ENCODE assay signal across 8 cellular contexts in genomic region chr11:1486054-1486825, GRCh38. TPM values are rescaled to one million over a fixed set of nuclear protein-coding genes. Genes with fewer than 3 reads are reported as not detected.
DNase-seq lines count a peak whose midpoint lies in the region; ATAC-seq and TF ChIP-seq lines count a peak whose summit lies in the region.

Gene MOB2, minus strand, starts transcription at chr11:1486779. Its CDS starts 223 bp downstream, at chr11:1486556.

- TF ChIP-seq CTCF in esophagus muscularis mucosa (IDR thresholded peaks at IDR 0.05), result peak in 1 of 3 experiments; percentile 1
- TF ChIP-seq CTCF in MM.1S (IDR thresholded peaks at IDR 0.05; ENCODE audit: low read length), result no peak

- intact Hi-C loops in esophagus muscularis mucosa (cut with DNase I), result no loop called here

- H3K9me3 ChIP-seq in BLaER1 treated with 17β-estradiol and CSF1 and Interleukin-3, amounts not matched to agents 10 nM and 100 nM (replicated peaks in 1 of 11), result no peaks in the 10 kb centered on the region
- no peaks in the 10 kb centered on the region for H3K9me3 ChIP-seq in esophagus muscularis mucosa
- H3K9me3 ChIP-seq in MM.1S (replicated peaks; ENCODE audit: insufficient read depth, low read length), result no peaks in the 10 kb centered on the region

- WGBS in esophagus muscularis mucosa, result 54% methylated on average over 12 of the region's 31 CpGs

- H3K9ac ChIP-seq in BLaER1 treated with 17β-estradiol and CSF1 and Interleukin-3, amounts not matched to agents 10 nM and 100 nM, result peak within 1 kb of the TSS in 9 of 11 experiments; percentile 27 to 58 (median 47); a peak in 14 of 22 replicates
- H3K9ac ChIP-seq in MM.1S (ENCODE audit: low read length), result no peak within 1 kb of the TSS

- peaks cover 97 to 100% (median 98%) of the 10 kb centered on the region in 11 experiments for H4K20me1 ChIP-seq in BLaER1 treated with 17β-estradiol and CSF1 and Interleukin-3, amounts not matched to agents 10 nM and 100 nM
- H4K20me1 ChIP-seq in MM.1S (ENCODE audit: insufficient read depth, low read length), result no peaks in the 10 kb centered on the region

- H3K36me3 ChIP-seq in BLaER1 treated with 17β-estradiol and CSF1 and Interleukin-3, amounts not matched to agents 10 nM and 100 nM, result peaks cover 0 to 12% (median 0%) of the 10 kb centered on the region in 11 experiments; a peak in 6 of 22 replicates
- no peaks in the 10 kb centered on the region for H3K36me3 ChIP-seq in esophagus muscularis mucosa
- no peaks in the 10 kb centered on the region for H3K36me3 ChIP-seq in MM.1S (replicated peaks; ENCODE audit: insufficient read depth, low read length)

- peaks cover 7% of the 10 kb centered on the region; the same call in 1 of the 2 replicates for H3K79me2 ChIP-seq in MM.1S (ENCODE audit: low read length)

- no peak for TF ChIP-seq EP300 in esophagus muscularis mucosa (IDR thresholded peaks at IDR 0.05)

- POLR2A ChIA-PET in naive thymus-derived CD8-positive, alpha-beta T cell (lab: Charles Lee), result no interaction called here

- no peak within 1 kb of the TSS for H3K4me3 ChIP-seq in BLaER1 treated with 17β-estradiol and CSF1 and Interleukin-3, amounts not matched to agents 10 nM and 100 nM
- peak within 1 kb of the TSS; percentile 38 to 61 (median 52) for H3K4me3 ChIP-seq in esophagus muscularis mucosa
- no peak within 1 kb of the TSS for H3K4me3 ChIP-seq in MM.1S (ENCODE audit: low read length)

- TF ChIP-seq POLR2A in esophagus muscularis mucosa (IDR thresholded peaks at IDR 0.05; ENCODE audit: low read depth), result no peak

- H3K27ac ChIP-seq in BLaER1 treated with 17β-estradiol and CSF1 and Interleukin-3, amounts not matched to agents 10 nM and 100 nM, result peak within 1 kb of the TSS in 3 of 11 experiments; percentile 10 to 44 (median 17); a peak in 1 of 22 replicates
- H3K27ac ChIP-seq in esophagus muscularis mucosa (replicated peaks in 1 of 4) (peak within 1 kb of the TSS; percentile 89 to 96 (median 92)), MM.1S (ENCODE audit: low read length) (no peak within 1 kb of the TSS)

- ATAC-seq in naive thymus-derived CD8-positive, alpha-beta T cell, result peak; percentile 50 to 71
- ATAC-seq in GM21576 (IDR thresholded peaks at IDR 0.05; ENCODE audit: unreplicated experiment) (no peak), GM21528 (IDR thresholded peaks at IDR 0.05; ENCODE audit: low FRiP score, unreplicated experiment) (no peak)

- DNase-seq in NCI-H69 (lab: John Stamatoyannopoulos, UW) (peak; percentile 72), esophagus muscularis mucosa (ENCODE audit: extremely low spot score) (no peak), MM.1S (no peak)
- DNase-seq in naive thymus-derived CD8-positive, alpha-beta T cell, result peak in 2 of 10 donors; percentile 11 to 54
- no peak for DNase-seq in stimulated activated CD4-positive, alpha-beta T cell treated with anti-CD3 and anti-CD28 coated beads, Interleukin-1b, Interleukin-23, amount 100 ng/mL, for 48 hours

- H3K27ac Mint-ChIP-seq in naive thymus-derived CD8-positive, alpha-beta T cell, result peak within 1 kb of the TSS in 7 of 10 donors; percentile 4 to 73 (median 61)

- peak within 1 kb of the TSS; percentile 62 to 89 (median 76) for H3K4me2 ChIP-seq in BLaER1 treated with 17β-estradiol and CSF1 and Interleukin-3, amounts not matched to agents 10 nM and 100 nM
- H3K4me2 ChIP-seq in MM.1S (ENCODE audit: low read depth, low read length), result no peak within 1 kb of the TSS

- H3F3A ChIP-seq in MM.1S (ENCODE audit: insufficient read depth, low read length), result no peaks in the 10 kb centered on the region

- peaks cover 20 to 50% (median 43%) of the 10 kb centered on the region in 4 donors for H3K4me1 Mint-ChIP-seq in naive thymus-derived CD8-positive, alpha-beta T cell

- peak within 1 kb of the TSS in 4 of 10 donors; percentile 22 to 60 (median 30) for H3K4me3 Mint-ChIP-seq in naive thymus-derived CD8-positive, alpha-beta T cell

- H3K27me3 ChIP-seq in BLaER1 treated with 17β-estradiol and CSF1 and Interleukin-3, amounts not matched to agents 10 nM and 100 nM, result no peaks in the 10 kb centered on the region
- H3K27me3 ChIP-seq in esophagus muscularis mucosa (no peaks in the 10 kb centered on the region), MM.1S (replicated peaks; ENCODE audit: insufficient read depth, low read length) (no peaks in the 10 kb centered on the region)

- no peaks in the 10 kb centered on the region for H3K9me3 Mint-ChIP-seq in naive thymus-derived CD8-positive, alpha-beta T cell

- peaks cover 0 to 5% (median 0%) of the 10 kb centered on the region in 3 donors for H3K36me3 Mint-ChIP-seq in naive thymus-derived CD8-positive, alpha-beta T cell

- H3K4me1 ChIP-seq in BLaER1 treated with 17β-estradiol and CSF1 and Interleukin-3, amounts not matched to agents 10 nM and 100 nM, result peaks cover 39 to 76% (median 69%) of the 10 kb centered on the region in 10 experiments
- peaks cover 84 to 95% (median 90%) of the 10 kb centered on the region in 4 donors for H3K4me1 ChIP-seq in esophagus muscularis mucosa
- no peaks in the 10 kb centered on the region for H3K4me1 ChIP-seq in MM.1S (ENCODE audit: low read length)

- H2AFZ ChIP-seq in MM.1S (ENCODE audit: low read length), result no peak within 1 kb of the TSS

- no peaks in the 10 kb centered on the region for H3K27me3 Mint-ChIP-seq in naive thymus-derived CD8-positive, alpha-beta T cell

- no peaks in the 10 kb centered on the region for H3K9me2 ChIP-seq in MM.1S (replicated peaks; ENCODE audit: insufficient read depth, low read length)

RNA-seq across cellular contexts. Expression of gene MOB2, which starts in this region (rescaled TPM):
- 100 to 1,000 TPM in 2 of 4 donors, 10 to 100 TPM in 2; 66.6 to 115 (median 89.5) TPM for total RNA-seq in esophagus muscularis mucosa
- 10 to 100 TPM; 75.6 to 84.3 TPM for total RNA-seq in naive thymus-derived CD8-positive, alpha-beta T cell
- 10 to 100 TPM; 29.1 to 47.9 (median 37.7) TPM for polyA plus RNA-seq in naive thymus-derived CD8-positive, alpha-beta T cell

Comparison
In these comparisons a context has a peak if more than half of its experiments do, and no peak if none do; other contexts are left out.
1. H3K4me3 ChIP-seq: peak in esophagus muscularis mucosa (4 of 4); none in BLaER1 treated with 17β-estradiol and CSF1 and Interleukin-3, amounts not matched to agents 10 nM and 100 nM (0 of 10) and MM.1S (single experiment).
2. ATAC-seq: peak in naive thymus-derived CD8-positive, alpha-beta T cell (2 of 2); none in GM21576 (single experiment) and GM21528 (single experiment).